Comparison of ENCODE assay signal across 1 cellular context in genomic region chr2:2834530-2835254, GRCh38.
TF ChIP-seq lines count a peak whose summit lies in the region.

No MANE protein-coding gene starts in this region.

TF ChIP-seq in GM23338, 12 proteins besides CTCF, POLR2A, EP300 and RAD21 (continued from another document):
- TF ChIP-seq REST (IDR thresholded peaks at IDR 0.05; ENCODE audit: unreplicated experiment) (no peak), CREB1 (CRISPR knock-in tag; IDR thresholded peaks at IDR 0.05; ENCODE audit: low read depth) (no peak)
